8 cellular contexts compared by ENCODE assay signal in the genomic region with DNA sequence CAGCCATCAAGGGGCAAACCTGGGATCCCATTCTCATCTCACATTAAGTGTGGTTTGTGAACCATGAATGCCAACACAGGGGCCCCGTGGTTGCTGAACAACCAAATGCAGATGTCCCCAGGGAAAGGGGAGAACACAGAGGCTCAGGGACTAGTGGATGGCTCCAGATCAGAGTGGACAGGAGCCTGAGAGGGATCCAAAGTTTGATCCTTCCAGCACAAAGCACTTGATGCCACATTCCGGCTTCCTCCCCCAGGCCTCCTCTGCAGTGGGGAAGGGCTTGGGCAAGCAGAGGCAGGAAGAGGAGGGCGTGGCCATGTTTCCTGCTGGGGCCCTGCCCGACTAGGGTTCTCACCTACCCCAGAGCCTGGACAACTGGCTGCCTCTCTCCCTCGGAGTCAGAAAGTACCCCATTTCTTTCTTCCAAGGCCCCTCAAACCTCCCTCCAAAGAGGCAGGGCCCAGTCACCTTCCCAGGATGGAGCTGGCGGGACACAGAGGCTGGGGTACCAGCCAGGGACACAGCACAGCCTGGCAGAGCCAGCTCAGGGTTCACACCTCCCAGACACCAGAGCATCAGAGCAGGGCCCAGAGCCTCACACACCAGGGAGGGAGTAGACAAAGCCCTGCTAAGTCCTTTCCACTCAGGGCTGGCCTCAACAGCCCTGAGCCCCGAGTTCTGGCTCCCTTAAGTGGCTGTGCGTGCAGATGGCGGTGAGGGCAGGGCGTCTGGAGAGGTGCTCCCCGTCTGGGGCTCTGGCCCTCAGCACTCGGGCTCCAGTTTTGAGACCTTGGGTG. TPM values are rescaled to one million over a fixed set of nuclear protein-coding genes. Genes with fewer than 3 reads are reported as not detected.
A peak's percentile ranks its signal among the peaks of the same experiment; 100 is the strongest.
DNase-seq lines count a peak whose midpoint lies in the region; ATAC-seq and TF ChIP-seq lines count a peak whose summit lies in the region.

No MANE protein-coding gene starts in this region.

- peaks cover 22% of the 10 kb centered on the region for H3K4me1 ChIP-seq in neural progenitor cell
- peaks cover 10% of the 10 kb centered on the region for H3K4me1 ChIP-seq in BE2C

- H3K9me3 ChIP-seq in neural progenitor cell (ENCODE audit: low read depth) (no peaks in the 10 kb centered on the region), BE2C (no peaks in the 10 kb centered on the region)

- H3K27ac ChIP-seq in neural progenitor cell, result no peak overlapping the region

- H3F3A ChIP-seq in neural progenitor cell (ENCODE audit: low read depth), result peaks cover 29% of the 10 kb centered on the region

- TF ChIP-seq CTCF in NB4 (IDR thresholded peaks at IDR 0.05; ENCODE audit: low read depth, low read length) (no peak), neural progenitor cell (IDR thresholded peaks at IDR 0.05) (no peak), BE2C (IDR thresholded peaks at IDR 0.05; ENCODE audit: low read depth, low read length) (no peak)

- peak overlapping the region; percentile 86 for H3K4me3 Mint-ChIP-seq in neural progenitor cell

- ATAC-seq in esophagus mucosa, result peak; percentile 26
- no peak for ATAC-seq in HG02870 (IDR thresholded peaks at IDR 0.05; ENCODE audit: unreplicated experiment)

- H3K36me3 ChIP-seq in neural progenitor cell (no peaks in the 10 kb centered on the region), BE2C (no peaks in the 10 kb centered on the region)

- peaks cover 5% of the 10 kb centered on the region for H3K79me2 ChIP-seq in neural progenitor cell (ENCODE audit: low read depth)

- no peak overlapping the region for H3K9ac ChIP-seq in neural progenitor cell

- H3K36me3 Mint-ChIP-seq in neural progenitor cell, result no peaks in the 10 kb centered on the region

- peaks cover 36% of the 10 kb centered on the region for H3K4me1 Mint-ChIP-seq in neural progenitor cell

- TF ChIP-seq POLR2A in NB4 (IDR thresholded peaks at IDR 0.05; ENCODE audit: extremely low read depth, insufficient read length), result peak; percentile 26

- H2AFZ ChIP-seq in neural progenitor cell (replicated peaks), result no peak overlapping the region

- H3K9me3 Mint-ChIP-seq in neural progenitor cell, result no peaks in the 10 kb centered on the region

- peak; percentile 66 for DNase-seq in GF-D8 (lab: John Stamatoyannopoulos, UW)
- peak; percentile 85 for DNase-seq in NB4 (ENCODE audit: low read depth)
- DNase-seq in activated CD4-positive, alpha-beta T cell treated with anti-CD3 and anti-CD28 coated beads, Interleukin-2, amount 50 U/mL, for 4 hours, result peak; percentile 39 to 41
- DNase-seq in neural progenitor cell (ENCODE audit: low spot score), result peak; percentile 62
- no peak for DNase-seq in cerebellar nuclear complex (lab: John Stamatoyannopoulos, UW)
- DNase-seq in BE2C, result no peak

- H3K27me3 ChIP-seq in neural progenitor cell, result peaks cover 46% of the 10 kb centered on the region
- no peaks in the 10 kb centered on the region for H3K27me3 ChIP-seq in BE2C

- H3K27me3 Mint-ChIP-seq in neural progenitor cell (ENCODE audit: insufficient read depth, low read depth), result peaks cover 26% of the 10 kb centered on the region

- H4K20me1 ChIP-seq in neural progenitor cell (ENCODE audit: low read depth), result no peaks in the 10 kb centered on the region

- peak overlapping the region; percentile 21 for H3K4me2 ChIP-seq in neural progenitor cell

- H3K4me3 ChIP-seq in NB4 (ENCODE audit: low read depth, low read length) (peak overlapping the region; percentile 12), neural progenitor cell (no peak overlapping the region), BE2C (ENCODE audit: low read depth, low read length) (no peak overlapping the region)

- H3K27ac Mint-ChIP-seq in neural progenitor cell, result no peak overlapping the region

RNA-seq across cellular contexts. Expression of a gene that starts 4.3 kb away (rescaled TPM):
- total RNA-seq in esophagus mucosa (22.0 TPM), neural progenitor cell (ENCODE audit: low replicate concordance) (11.7 and 38.7 TPM in 2 replicates)
- 156 TPM for polyA plus RNA-seq in BE2C (2012; ENCODE audit: insufficient read depth, insufficient read length, low read depth)

RNA-seq across cellular contexts. Expression of a gene that starts 7.6 kb away (rescaled TPM):
- total RNA-seq in esophagus mucosa (not detected), neural progenitor cell (ENCODE audit: low replicate concordance) (not detected in 2 replicates)
- polyA plus RNA-seq in BE2C (2012; ENCODE audit: insufficient read depth, insufficient read length, low read depth), result 7.5 TPM

Comparison
In these comparisons a context has a peak if more than half of its experiments do, and no peak if none do; other contexts are left out.
1. DNase-seq: peak in GF-D8 (single experiment), NB4 (single experiment), activated CD4-positive, alpha-beta T cell treated with anti-CD3 and anti-CD28 coated beads, Interleukin-2, amount 50 U/mL, for 4 hours (2 of 2) and neural progenitor cell (single experiment); none in cerebellar nuclear complex (0 of 2) and BE2C (single experiment).